In genomic region chr9:135070964-135071735, GRCh38 we compare ENCODE assay signal across 1 cellular context.
TF ChIP-seq lines count a peak whose summit lies in the region.

No MANE protein-coding gene starts in this region.

TF ChIP-seq in WTC11, 78 proteins besides CTCF, POLR2A, EP300 and RAD21 (continued from another document):
- TF ChIP-seq FOXP4 (CRISPR knock-in tag; IDR thresholded peaks at IDR 0.05) (no peak), ETV6 (CRISPR knock-in tag; IDR thresholded peaks at IDR 0.05) (no peak), ZNF671 (CRISPR knock-in tag; IDR thresholded peaks at IDR 0.05) (no peak), TCF7 (CRISPR knock-in tag; IDR thresholded peaks at IDR 0.05; ENCODE audit: low read depth) (no peak), ZNF416 (CRISPR knock-in tag; IDR thresholded peaks at IDR 0.05) (no peak), TEAD4 (CRISPR knock-in tag; IDR thresholded peaks at IDR 0.05) (no peak), GTF2I (CRISPR knock-in tag; conservative IDR thresholded peaks at IDR 0.05) (no peak), ATF1 (CRISPR knock-in tag; IDR thresholded peaks at IDR 0.05) (no peak), CREB1 (CRISPR knock-in tag; IDR thresholded peaks at IDR 0.05) (no peak)
